Comparison of ENCODE assay signal across 8 cellular contexts in genomic region chr2:157897106-157897971, GRCh38. TPM values are rescaled to one million over a fixed set of nuclear protein-coding genes. Genes with fewer than 3 reads are reported as not detected.
DNase-seq lines count a peak whose midpoint lies in the region; ATAC-seq lines count a peak whose summit lies in the region.

No MANE protein-coding gene starts in this region.

- H3K36me3 Mint-ChIP-seq in immature natural killer cell = no peaks in the 10 kb centered on the region

- ATAC-seq in GM18511 (IDR thresholded peaks at IDR 0.05; ENCODE audit: unreplicated experiment) (peak; percentile 60), HG02840 (IDR thresholded peaks at IDR 0.05; ENCODE audit: low FRiP score, unreplicated experiment) (peak; percentile 34)

- DNase-seq in T follicular helper cell (ENCODE audit: low read depth) (peak; percentile 9), immature natural killer cell (peak in 1 of 3 donors; percentile 27), NCI-H2029 (lab: John Stamatoyannopoulos, UW) (no peak), NCI-H2227 (lab: John Stamatoyannopoulos, UW; ENCODE audit: unreplicated experiment) (no peak), NCI-H82 treated with DMSO at 0.1 percent for 48 hours (lab: John Stamatoyannopoulos, UW; ENCODE audit: unreplicated experiment) (no peak), UCSD-AML1 (lab: John Stamatoyannopoulos, UW; ENCODE audit: unreplicated experiment) (no peak)

- H3K4me1 Mint-ChIP-seq in immature natural killer cell = peaks cover 13 to 29% of the 10 kb centered on the region in 2 donors

- H3K9me3 Mint-ChIP-seq in immature natural killer cell = no peaks in the 10 kb centered on the region

- peak overlapping the region; percentile 44 to 95 (median 80) for H3K4me3 Mint-ChIP-seq in immature natural killer cell

- H3K27me3 Mint-ChIP-seq in immature natural killer cell (ENCODE audit: low read depth in 3 of 3) = peaks cover 0 to 2% (median 0%) of the 10 kb centered on the region in 3 donors

- peak overlapping the region; percentile 46 to 97 (median 74) for H3K27ac Mint-ChIP-seq in immature natural killer cell

RNA-seq across cellular contexts. Expression of gene ACVR1, which starts 21.2 kb away (rescaled TPM):
- 1 to 10 TPM in 2 of 3 donors, under 1 TPM in 1; 0.46 to 1.4 (median 1.1) TPM for polyA plus RNA-seq in immature natural killer cell
